In the genomic region with DNA sequence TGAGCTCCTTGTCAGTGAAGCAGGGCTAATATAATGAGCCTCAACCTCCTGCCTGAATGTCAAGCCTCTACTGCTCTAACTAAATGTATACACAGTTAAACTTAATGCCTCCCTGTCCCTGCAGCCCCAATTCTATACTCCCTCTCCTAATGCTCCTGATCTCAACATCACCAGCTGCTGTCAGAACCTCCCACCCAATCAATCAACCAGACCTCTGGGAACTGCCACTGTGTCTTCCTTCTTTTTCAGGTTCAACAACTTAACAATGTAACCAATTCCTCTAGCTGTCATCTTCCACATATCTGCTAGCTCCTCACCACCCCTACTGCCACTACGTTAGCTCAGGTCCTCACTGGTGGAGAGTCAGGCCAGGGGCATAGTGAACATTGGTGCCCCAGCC, we compare ENCODE assay signal across 12 cellular contexts.
"Had no signal": no experiment of that assay in that cellular context is flagged by ENCODE, and none has a peak within 500 bp of the region (broad histone marks: within the 10 kb centered on the region; RNA-seq: fewer than 3 reads in every experiment).

No MANE protein-coding gene starts in this region.

- H3K4me1 Mint-ChIP-seq: natural killer cell had no signal

- ATAC-seq: gastrocnemius medialis, heart right ventricle, left lobe of liver, mucosa of descending colon, natural killer cell, sciatic nerve had no signal

- H3K9me3 Mint-ChIP-seq: natural killer cell had no signal

- H3K4me3 Mint-ChIP-seq: natural killer cell had no signal

- H3K27ac Mint-ChIP-seq: natural killer cell had no signal

- H3K36me3 Mint-ChIP-seq: natural killer cell had no signal

- DNase-seq: effector memory CD4-positive, alpha-beta T cell; gastrocnemius medialis; heart right ventricle; hypothalamus; kidney glomerular epithelial cell; mammary epithelial cell; mucosa of descending colon; natural killer cell; stimulated activated naive CD4-positive, alpha-beta T cell treated with Interleukin-2 at 50 U/mL for 16 hours; trophoblast cell had no signal
